ENCODE assay signal across 9 cellular contexts in the genomic region with DNA sequence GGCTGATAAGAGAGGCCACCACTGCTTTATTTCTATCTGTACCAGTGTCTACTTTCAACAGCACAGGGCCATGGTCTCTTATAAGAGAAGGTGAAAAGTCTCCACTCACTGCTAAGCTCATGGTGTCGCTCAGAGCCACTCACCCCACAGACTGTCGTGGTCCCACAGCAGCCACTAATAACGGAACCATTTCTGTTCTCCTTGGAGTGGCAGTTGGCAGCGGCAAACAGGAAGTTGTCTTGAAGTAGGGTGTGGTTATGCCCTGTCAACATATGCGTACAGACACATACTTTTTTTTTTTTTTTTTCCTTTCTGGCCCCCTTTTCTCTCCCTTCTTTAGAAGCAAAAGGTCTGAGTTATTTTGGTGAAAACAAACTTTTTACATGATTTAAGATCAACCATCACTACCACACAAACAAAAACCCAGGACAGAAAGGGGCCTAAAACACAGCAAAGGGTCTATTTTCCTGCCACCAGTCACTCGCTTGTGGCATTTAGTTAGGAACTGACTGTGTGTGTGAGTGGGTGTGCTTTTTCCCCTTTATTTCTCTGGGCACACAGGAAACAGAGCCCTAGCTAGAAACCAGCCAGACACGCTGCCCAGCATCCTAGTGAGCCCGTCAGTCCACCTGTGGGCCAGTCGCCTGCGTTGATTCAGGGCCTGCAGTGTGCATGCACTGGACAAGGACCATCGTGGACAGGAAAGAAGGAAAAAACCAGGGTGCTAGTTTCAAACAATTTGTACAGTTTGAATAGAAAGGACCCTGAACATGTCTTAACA.
DNase-seq lines count a peak whose midpoint lies in the region; ATAC-seq, FAIRE-seq and TF ChIP-seq lines count a peak whose summit lies in the region.
"Had no signal": no experiment of that assay in that cellular context is flagged by ENCODE, and none has a peak within 500 bp of the region (broad histone marks: within the 10 kb centered on the region; RNA-seq: fewer than 3 reads in every experiment).

No MANE protein-coding gene starts in this region.

- H3K4me3 ChIP-seq in CD8-positive, alpha-beta memory T cell (ENCODE audit: low read length), result peak overlapping the region; percentile 18
- H3K4me3 ChIP-seq in osteoblast (ENCODE audit: insufficient read depth, low read length) (no peak overlapping the region), hepatocyte (no peak overlapping the region)

- no peaks in the 10 kb centered on the region for H3K9me3 ChIP-seq in CD8-positive, alpha-beta memory T cell (ENCODE audit: low read length)
- H3K9me3 ChIP-seq in osteoblast (ENCODE audit: low read depth, low read length) (no peaks in the 10 kb centered on the region), hepatocyte (ENCODE audit: low read depth) (no peaks in the 10 kb centered on the region)

- TF ChIP-seq CTCF in osteoblast (IDR thresholded peaks at IDR 0.05; ENCODE audit: extremely low read depth, low read depth, low read length), result no peak
- TF ChIP-seq CTCF in hepatocyte (IDR thresholded peaks at IDR 0.05; ENCODE audit: poor library complexity), result no peak

- H4K20me1 ChIP-seq in osteoblast (ENCODE audit: insufficient read depth, low read length), result peaks cover 23% of the 10 kb centered on the region
- no peaks in the 10 kb centered on the region for H4K20me1 ChIP-seq in hepatocyte (ENCODE audit: insufficient read depth, poor library complexity, severe bottlenecking)

- H3K4me1 Mint-ChIP-seq in CD8-positive, alpha-beta memory T cell, result peaks cover 62 to 86% (median 85%) of the 10 kb centered on the region in 3 donors

- no peak overlapping the region for H3K4me2 ChIP-seq in osteoblast (ENCODE audit: insufficient read depth, low read length)
- H3K4me2 ChIP-seq in hepatocyte, result no peak overlapping the region

- no peaks in the 10 kb centered on the region for H3K9me3 Mint-ChIP-seq in CD8-positive, alpha-beta memory T cell

- no peaks in the 10 kb centered on the region for H3K27me3 Mint-ChIP-seq in CD8-positive, alpha-beta memory T cell

- H3K9me2 ChIP-seq in hepatocyte (replicated peaks; ENCODE audit: insufficient read depth), result no peaks in the 10 kb centered on the region

- H3K4me3 Mint-ChIP-seq in CD8-positive, alpha-beta memory T cell, result peak overlapping the region; percentile 25 to 89 (median 76)

- POLR2A ChIA-PET in CD8-positive, alpha-beta memory T cell (lab: Charles Lee), result interaction anchor here (1.4 to 3.2 kb wide), 3 partner anchors 13 to 173 kb away, joined by 3 to 14 read pairs (median 3); no protein-coding TSS in a partner anchor

- WGBS in hepatocyte (ENCODE audit: low lambda C conversion rate, missing lambda C conversion rate), result 94% methylated on average over 11 of the region's 11 CpGs

- peaks cover 0 to 13% (median 8%) of the 10 kb centered on the region in 3 donors for H3K36me3 Mint-ChIP-seq in CD8-positive, alpha-beta memory T cell

- H3K27ac Mint-ChIP-seq in CD8-positive, alpha-beta memory T cell, result peak overlapping the region; percentile 93 to 99 (median 96)

- peak overlapping the region; percentile 49 for H3K27ac ChIP-seq in CD8-positive, alpha-beta memory T cell (ENCODE audit: low read depth, low read length)
- H3K27ac ChIP-seq in osteoblast (ENCODE audit: low read depth, low read length), result no peak overlapping the region
- H3K27ac ChIP-seq in hepatocyte, result no peak overlapping the region

- no peak for FAIRE-seq in urothelium cell line (lab: Jason Lieb, UNC)

- CTCF ChIA-PET in CD8-positive, alpha-beta memory T cell (lab: Charles Lee), result interaction anchor here (0.7 to 2.8 kb wide), 4 partner anchors 14 to 84 kb away, joined by 3 to 11 read pairs (median 6); no protein-coding TSS in a partner anchor

- ATAC-seq in GM21528 (IDR thresholded peaks at IDR 0.05; ENCODE audit: low FRiP score, unreplicated experiment), result peak; percentile 66
- ATAC-seq: HCT116 had no signal

- peaks cover 59% of the 10 kb centered on the region for H3K4me1 ChIP-seq in CD8-positive, alpha-beta memory T cell (ENCODE audit: insufficient read depth, low read length)
- no peaks in the 10 kb centered on the region for H3K4me1 ChIP-seq in osteoblast (ENCODE audit: insufficient read depth, low read length)
- H3K4me1 ChIP-seq in hepatocyte (ENCODE audit: insufficient read depth), result peaks cover 9% of the 10 kb centered on the region

- no peak overlapping the region for H2AFZ ChIP-seq in osteoblast (ENCODE audit: low read length)
- no peak overlapping the region for H2AFZ ChIP-seq in hepatocyte

- H3K79me2 ChIP-seq in osteoblast (ENCODE audit: insufficient read depth, low read length) (no peaks in the 10 kb centered on the region), hepatocyte (no peaks in the 10 kb centered on the region)

- peak; percentile 51 to 82 (median 53) for DNase-seq in CD8-positive, alpha-beta memory T cell
- DNase-seq in NOMO-1 (lab: John Stamatoyannopoulos, UW; ENCODE audit: unreplicated experiment in 2 of 2) (peak; percentile 55 to 56), activated T-helper 1 cell treated with Interleukin-2 at 50 U/mL for 16 hours (ENCODE audit: low read depth) (peak; percentile 46), lung microvascular endothelial cell (ENCODE audit: low read depth in 2 of 2) (peak; percentile 14 to 32), osteoblast (ENCODE audit: insufficient read length, low spot score, missing footprints) (no peak), urothelium cell line (ENCODE audit: low spot score) (no peak), hepatocyte (ENCODE audit: low spot score) (no peak)

- no peaks in the 10 kb centered on the region for H3K36me3 ChIP-seq in CD8-positive, alpha-beta memory T cell (ENCODE audit: insufficient read depth, low read length)
- H3K36me3 ChIP-seq in osteoblast (ENCODE audit: insufficient read depth, low read length), result no peaks in the 10 kb centered on the region
- H3K36me3 ChIP-seq in hepatocyte (replicated peaks; ENCODE audit: insufficient read depth, low read depth), result no peaks in the 10 kb centered on the region

- H3K27me3 ChIP-seq in CD8-positive, alpha-beta memory T cell (ENCODE audit: insufficient read depth, low read length, poor library complexity, severe bottlenecking), result no peaks in the 10 kb centered on the region
- H3K27me3 ChIP-seq in osteoblast (ENCODE audit: insufficient read depth, low read length), result no peaks in the 10 kb centered on the region
- H3K27me3 ChIP-seq in hepatocyte, result no peaks in the 10 kb centered on the region

Comparison
In these comparisons a context has a peak if more than half of its experiments do, and no peak if none do; other contexts are left out.
1. DNase-seq: peak in CD8-positive, alpha-beta memory T cell (5 of 5), NOMO-1 (2 of 2), activated T-helper 1 cell treated with Interleukin-2 at 50 U/mL for 16 hours (single experiment) and lung microvascular endothelial cell (2 of 2); none in osteoblast (single experiment), urothelium cell line (single experiment) and hepatocyte (single experiment).